ENCODE assay signal across 8 cellular contexts in the genomic region with DNA sequence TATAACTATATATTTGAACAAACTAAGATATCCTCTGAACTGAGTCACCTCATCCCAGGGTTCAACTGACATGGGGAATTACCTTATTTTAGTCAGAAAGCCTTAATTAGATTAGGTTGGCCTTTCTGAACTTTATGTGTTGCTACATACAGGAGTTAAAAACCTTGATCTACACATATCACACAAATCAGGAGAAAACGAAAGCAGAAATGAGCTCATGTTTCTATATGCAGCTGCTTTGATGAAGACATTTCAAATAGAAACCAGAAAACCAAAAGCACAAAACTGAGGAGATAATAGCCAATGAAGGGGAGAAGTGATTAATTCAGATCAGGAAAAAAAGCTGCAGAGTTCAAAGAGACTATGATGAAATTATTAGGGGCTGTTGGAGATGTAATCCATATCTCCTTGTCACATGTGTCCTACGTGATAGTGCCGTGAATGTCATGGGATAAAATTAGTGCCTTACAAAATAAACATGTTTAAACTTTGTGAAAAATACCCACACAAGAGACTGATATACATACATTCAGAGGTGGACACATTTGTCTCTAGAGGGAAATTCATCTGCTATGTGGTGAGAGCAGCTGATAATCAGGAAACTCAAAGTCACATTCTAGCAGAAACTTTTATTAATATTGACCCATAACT.
A peak's percentile ranks its signal among the peaks of the same experiment; 100 is the strongest.
DNase-seq lines count a peak whose midpoint lies in the region; ATAC-seq and TF ChIP-seq lines count a peak whose summit lies in the region.

No MANE protein-coding gene starts in this region.

- no peak overlapping the region for H3K23ac ChIP-seq in H9 (ENCODE audit: insufficient read length, low read depth, low read length)

- peaks cover 4% of the 10 kb centered on the region; the same call in 1 of the 2 replicates for H3K4me1 ChIP-seq in H9 (ENCODE audit: insufficient read depth, low read length)

- H4K20me1 ChIP-seq in H9 (ENCODE audit: control insufficient read depth, insufficient read depth, insufficient read length): no peaks in the 10 kb centered on the region

- no peak overlapping the region for H2AFZ ChIP-seq in H9 (ENCODE audit: low read length)

- WGBS in H9 (ENCODE audit: extremely low coverage, insufficient read length, low lambda C conversion rate): no CpG with 5 or more reads among the region's 3 CpGs

- no peak overlapping the region for H3K56ac ChIP-seq in H9 (ENCODE audit: insufficient read length, low read depth, low read length)

- H3K36me3 Mint-ChIP-seq in activated CD4-positive, alpha-beta T cell treated with anti-CD3 and anti-CD28 coated beads, Interleukin-2, amount 10 ng/mL, durations not matched to agents 24 days and 14 days (ENCODE audit: low read depth): no peaks in the 10 kb centered on the region
- no peaks in the 10 kb centered on the region for H3K36me3 Mint-ChIP-seq in activated CD4-positive, alpha-beta T cell treated with anti-CD3 and anti-CD28 coated beads, Interleukin-2, amount 10 ng/mL, durations not matched to agents 7 days and 5 days (ENCODE audit: low read depth)
- H3K36me3 Mint-ChIP-seq in naive thymus-derived CD8-positive, alpha-beta T cell: peaks cover 0 to 5% (median 0%) of the 10 kb centered on the region in 3 donors
- peaks cover 0 to 2% (median 0%) of the 10 kb centered on the region in 3 experiments; a peak in 1 of 7 replicates for H3K36me3 Mint-ChIP-seq in H9 (ENCODE audit: insufficient read depth in 1 of 3, low read depth in 3 of 3)

- H2BK5ac ChIP-seq in H9 (ENCODE audit: insufficient read length, low read length): no peak overlapping the region

- H3K18ac ChIP-seq in H9 (ENCODE audit: insufficient read length, low read depth, low read length): no peak overlapping the region

- no peak overlapping the region for H2AK5ac ChIP-seq in H9 (ENCODE audit: insufficient read length, low read length)

- H3T11ph ChIP-seq in H9 (ENCODE audit: low read length): no peak overlapping the region

- H4K5ac ChIP-seq in H9 (ENCODE audit: insufficient read length, low read depth, low read length): no peak overlapping the region

- no peak overlapping the region for H2BK15ac ChIP-seq in H9 (ENCODE audit: low read depth, low read length)

- no peak overlapping the region for H3K4ac ChIP-seq in H9 (ENCODE audit: low read depth, low read length)

- POLR2A ChIA-PET in activated CD4-positive, alpha-beta T cell treated with anti-CD3 and anti-CD28 coated beads, Interleukin-2, amount 10 ng/mL, durations not matched to agents 7 days and 5 days (lab: Charles Lee): interaction anchor here (0.6 kb wide), 2 partner anchors 34 to 493 kb away, joined by 3 read pairs; no protein-coding TSS in a partner anchor
- POLR2A ChIA-PET in naive thymus-derived CD8-positive, alpha-beta T cell (lab: Charles Lee): no interaction called here

- no peak overlapping the region for H3K4me2 ChIP-seq in H9 (ENCODE audit: insufficient read depth, insufficient read length, low read length)

- no peak for TF ChIP-seq CTCF in H9 (conservative IDR thresholded peaks at IDR 0.05)

- peaks cover 6% of the 10 kb centered on the region for H3K9me3 Mint-ChIP-seq in activated CD4-positive, alpha-beta T cell treated with anti-CD3 and anti-CD28 coated beads, Interleukin-2, amount 10 ng/mL, durations not matched to agents 24 days and 14 days
- peaks cover 2% of the 10 kb centered on the region for H3K9me3 Mint-ChIP-seq in activated CD4-positive, alpha-beta T cell treated with anti-CD3 and anti-CD28 coated beads, Interleukin-2, amount 10 ng/mL, durations not matched to agents 7 days and 5 days
- H3K9me3 Mint-ChIP-seq in naive thymus-derived CD8-positive, alpha-beta T cell: peaks cover 0 to 3% (median 0%) of the 10 kb centered on the region in 9 donors
- H3K9me3 Mint-ChIP-seq in H9: no peaks in the 10 kb centered on the region

- H3K27me3 Mint-ChIP-seq in activated CD4-positive, alpha-beta T cell treated with anti-CD3 and anti-CD28 coated beads, Interleukin-2, amount 10 ng/mL, durations not matched to agents 24 days and 14 days: no peaks in the 10 kb centered on the region
- no peaks in the 10 kb centered on the region for H3K27me3 Mint-ChIP-seq in activated CD4-positive, alpha-beta T cell treated with anti-CD3 and anti-CD28 coated beads, Interleukin-2, amount 10 ng/mL, durations not matched to agents 7 days and 5 days
- H3K27me3 Mint-ChIP-seq in naive thymus-derived CD8-positive, alpha-beta T cell: peaks cover 0 to 2% (median 0%) of the 10 kb centered on the region in 5 donors
- H3K27me3 Mint-ChIP-seq in H9 (ENCODE audit: low read depth): no peaks in the 10 kb centered on the region

- no peak overlapping the region for H2BK120ac ChIP-seq in H9 (ENCODE audit: low read depth, low read length, poor library complexity, severe bottlenecking)

- no peaks in the 10 kb centered on the region for H3K79me2 ChIP-seq in H9 (ENCODE audit: insufficient read depth, low read length)

- no peaks in the 10 kb centered on the region for H3K79me1 ChIP-seq in H9 (ENCODE audit: insufficient read depth, low read depth, low read length, poor library complexity, severe bottlenecking)

- no peak overlapping the region for H2BK12ac ChIP-seq in H9 (ENCODE audit: insufficient read length, low read depth, low read length)

- no peak overlapping the region for H4K91ac ChIP-seq in H9 (ENCODE audit: insufficient read length, low read depth, low read length)

- H3K14ac ChIP-seq in H9 (ENCODE audit: insufficient read depth, low read length): no peak overlapping the region

- intact Hi-C loops in activated CD4-positive, alpha-beta T cell treated with anti-CD3 and anti-CD28 coated beads, Interleukin-2, amount 10 ng/mL, durations not matched to agents 24 days and 14 days (cut with micrococcal nuclease): loop anchor here (1.0 kb wide), 1 partner anchor 38 kb away; no protein-coding TSS in a partner anchor

- no peak overlapping the region for H2BK20ac ChIP-seq in H9 (ENCODE audit: low read depth, low read length, poor library complexity, severe bottlenecking)

- no peaks in the 10 kb centered on the region for H3K9me3 ChIP-seq in H9 (ENCODE audit: control insufficient read depth, low read depth, low read length)

- ATAC-seq in GM21737 (IDR thresholded peaks at IDR 0.05; ENCODE audit: unreplicated experiment): peak; percentile 76
- peak; percentile 53 to 77 for ATAC-seq in naive thymus-derived CD8-positive, alpha-beta T cell

- H3K4me1 Mint-ChIP-seq in activated CD4-positive, alpha-beta T cell treated with anti-CD3 and anti-CD28 coated beads, Interleukin-2, amount 10 ng/mL, durations not matched to agents 24 days and 14 days: peaks cover 9% of the 10 kb centered on the region
- H3K4me1 Mint-ChIP-seq in activated CD4-positive, alpha-beta T cell treated with anti-CD3 and anti-CD28 coated beads, Interleukin-2, amount 10 ng/mL, durations not matched to agents 7 days and 5 days: peaks cover 6% of the 10 kb centered on the region
- peaks cover 0 to 13% (median 4%) of the 10 kb centered on the region in 4 donors for H3K4me1 Mint-ChIP-seq in naive thymus-derived CD8-positive, alpha-beta T cell
- peaks cover 0 to 3% of the 10 kb centered on the region in 2 experiments; a peak in 1 of 4 replicates for H3K4me1 Mint-ChIP-seq in H9

- CTCF ChIA-PET in activated CD4-positive, alpha-beta T cell treated with anti-CD3 and anti-CD28 coated beads, Interleukin-2, amount 10 ng/mL, durations not matched to agents 7 days and 5 days (lab: Charles Lee): interaction anchor here (0.5 to 1.2 kb wide), 3 partner anchors 12 to 179 kb away, joined by 3 read pairs; no protein-coding TSS in a partner anchor

- no peak overlapping the region for H4K8ac ChIP-seq in H9 (replicated peaks; ENCODE audit: insufficient read length, low read depth, low read length)

- no peaks in the 10 kb centered on the region for H3K27me3 ChIP-seq in H9 (ENCODE audit: insufficient read depth, low read length)

- H3K23me2 ChIP-seq in H9 (ENCODE audit: insufficient read length, low read depth, low read length, poor library complexity, severe bottlenecking): no peaks in the 10 kb centered on the region

- H3K4me3 Mint-ChIP-seq in activated CD4-positive, alpha-beta T cell treated with anti-CD3 and anti-CD28 coated beads, Interleukin-2, amount 10 ng/mL, durations not matched to agents 24 days and 14 days: no peak overlapping the region
- no peak overlapping the region for H3K4me3 Mint-ChIP-seq in activated CD4-positive, alpha-beta T cell treated with anti-CD3 and anti-CD28 coated beads, Interleukin-2, amount 10 ng/mL, durations not matched to agents 7 days and 5 days
- no peak overlapping the region for H3K4me3 Mint-ChIP-seq in naive thymus-derived CD8-positive, alpha-beta T cell
- H3K4me3 Mint-ChIP-seq in H9: no peak overlapping the region

- no peak overlapping the region for H3K9ac ChIP-seq in H9 (ENCODE audit: extremely low read depth, insufficient read length, low read length)

- H3K27ac ChIP-seq in H9 (ENCODE audit: insufficient read length, low read depth, low read length): no peak overlapping the region

- no peak overlapping the region for H3K27ac Mint-ChIP-seq in activated CD4-positive, alpha-beta T cell treated with anti-CD3 and anti-CD28 coated beads, Interleukin-2, amount 10 ng/mL, durations not matched to agents 24 days and 14 days
- H3K27ac Mint-ChIP-seq in activated CD4-positive, alpha-beta T cell treated with anti-CD3 and anti-CD28 coated beads, Interleukin-2, amount 10 ng/mL, durations not matched to agents 7 days and 5 days: no peak overlapping the region
- H3K27ac Mint-ChIP-seq in naive thymus-derived CD8-positive, alpha-beta T cell: no peak overlapping the region
- H3K27ac Mint-ChIP-seq in H9: no peak overlapping the region

- DNase-seq in activated CD4-positive, alpha-beta T cell treated with anti-CD3 and anti-CD28 coated beads, Interleukin-2, amount 10 ng/mL, durations not matched to agents 24 days and 14 days: peak; percentile 55
- DNase-seq in activated CD4-positive, alpha-beta T cell treated with anti-CD3 and anti-CD28 coated beads, Interleukin-2, amount 10 ng/mL, durations not matched to agents 7 days and 5 days: no peak
- peak; percentile 6 for DNase-seq in LHCN-M2 (ENCODE audit: low read depth)
- DNase-seq in naive thymus-derived CD8-positive, alpha-beta T cell: peak in 3 of 10 donors; percentile 7 to 14 (median 11)
- DNase-seq in H9: no peak
- DNase-seq in C1 segment of cervical spinal cord (lab: John Stamatoyannopoulos, UW): no peak
- no peak for DNase-seq in NCI-H510A (lab: John Stamatoyannopoulos, UW)

Comparison
In these comparisons a context has a peak if more than half of its experiments do, and no peak if none do; other contexts are left out.
1. DNase-seq: peak in activated CD4-positive, alpha-beta T cell treated with anti-CD3 and anti-CD28 coated beads, Interleukin-2, amount 10 ng/mL, durations not matched to agents 24 days and 14 days (single experiment) and LHCN-M2 (single experiment); none in activated CD4-positive, alpha-beta T cell treated with anti-CD3 and anti-CD28 coated beads, Interleukin-2, amount 10 ng/mL, durations not matched to agents 7 days and 5 days (single experiment), H9 (single experiment), C1 segment of cervical spinal cord (0 of 14) and NCI-H510A (single experiment).